ENCODE assay signal across 8 cellular contexts in genomic region chr14:94423465-94424056, GRCh38. TPM values are rescaled to one million over a fixed set of nuclear protein-coding genes. Genes with fewer than 3 reads are reported as not detected.
DNase-seq lines count a peak whose midpoint lies in the region; ATAC-seq and TF ChIP-seq lines count a peak whose summit lies in the region.

No MANE protein-coding gene starts in this region.

- H3K9me3 ChIP-seq in colonic mucosa: no peaks in the 10 kb centered on the region

- no peak overlapping the region for H3K27ac Mint-ChIP-seq in T-helper 2 cell treated with Interferon-gamma antibody and Interleukin-4, amounts not matched to agents 5 μg/mL and 100 μg/mL, for 36 hours

- WGBS in lower leg skin, 2 donors: 16% methylated on average over 13 of the region's 13 CpGs

- ATAC-seq in activated T-cell treated with anti-CD3 and anti-CD28 coated beads, Interleukin-2, amount 50 U/mL, for 4 hours: no peak
- ATAC-seq in GM21390 (IDR thresholded peaks at IDR 0.05; ENCODE audit: unreplicated experiment): no peak

- H3K27me3 Mint-ChIP-seq in activated T-cell treated with anti-CD3 and anti-CD28 coated beads, Interleukin-2, amount 50 U/mL, for 4 hours (ENCODE audit: low read depth): peaks cover 17% of the 10 kb centered on the region
- H3K27me3 Mint-ChIP-seq in T-helper 2 cell treated with Interferon-gamma antibody and Interleukin-4, amounts not matched to agents 5 μg/mL and 100 μg/mL, for 36 hours (ENCODE audit: low read depth): peaks cover 14% of the 10 kb centered on the region

- H3K36me3 Mint-ChIP-seq in activated T-cell treated with anti-CD3 and anti-CD28 coated beads, Interleukin-2, amount 50 U/mL, for 4 hours (ENCODE audit: insufficient read depth): no peaks in the 10 kb centered on the region
- H3K36me3 Mint-ChIP-seq in T-helper 2 cell treated with Interferon-gamma antibody and Interleukin-4, amounts not matched to agents 5 μg/mL and 100 μg/mL, for 36 hours (ENCODE audit: low read depth): no peaks in the 10 kb centered on the region

- H3K36me3 ChIP-seq in KMS-11 (ENCODE audit: insufficient read depth): no peaks in the 10 kb centered on the region
- H3K36me3 ChIP-seq in colonic mucosa: no peaks in the 10 kb centered on the region

- peaks cover 1% of the 10 kb centered on the region for H3K9me3 Mint-ChIP-seq in activated T-cell treated with anti-CD3 and anti-CD28 coated beads, Interleukin-2, amount 50 U/mL, for 4 hours
- H3K9me3 Mint-ChIP-seq in T-helper 2 cell treated with Interferon-gamma antibody and Interleukin-4, amounts not matched to agents 5 μg/mL and 100 μg/mL, for 36 hours: no peaks in the 10 kb centered on the region

- H3K4me2 ChIP-seq in KMS-11: no peak overlapping the region

- H3K27me3 ChIP-seq in KMS-11 (ENCODE audit: insufficient read depth, low read depth) (no peaks in the 10 kb centered on the region), colonic mucosa (peaks cover 3% of the 10 kb centered on the region)

- H3K27ac ChIP-seq in KMS-11: no peak overlapping the region
- no peak overlapping the region for H3K27ac ChIP-seq in colonic mucosa

- H3K4me1 ChIP-seq in KMS-11 (ENCODE audit: low read depth, poor library complexity, severe bottlenecking) (no peaks in the 10 kb centered on the region), colonic mucosa (no peaks in the 10 kb centered on the region)

- H4K20me1 ChIP-seq in KMS-11 (ENCODE audit: insufficient read depth): no peaks in the 10 kb centered on the region

- H3K4me1 Mint-ChIP-seq in activated T-cell treated with anti-CD3 and anti-CD28 coated beads, Interleukin-2, amount 50 U/mL, for 4 hours (ENCODE audit: low read depth): no peaks in the 10 kb centered on the region
- H3K4me1 Mint-ChIP-seq in T-helper 2 cell treated with Interferon-gamma antibody and Interleukin-4, amounts not matched to agents 5 μg/mL and 100 μg/mL, for 36 hours (ENCODE audit: low read depth): peaks cover 3% of the 10 kb centered on the region

- no peak for TF ChIP-seq POLR2A in lower leg skin (IDR thresholded peaks at IDR 0.05)

- H3K9ac ChIP-seq in KMS-11 (no peak overlapping the region), colonic mucosa (ENCODE audit: low read depth in 2 of 2, low read length in 2 of 2) (no peak overlapping the region)

- DNase-seq in activated T-cell treated with anti-CD3 and anti-CD28 coated beads for 24 hours (ENCODE audit: low read depth) (peak; percentile 24), colonic mucosa (peak; percentile 68), lower leg skin (ENCODE audit: low spot score in 2 of 2) (peak; percentile 48 to 91)
- DNase-seq in activated T-cell treated with anti-CD3 and anti-CD28 coated beads, Interleukin-2, amount 50 U/mL, for 4 hours: no peak
- peak; percentile 27 for DNase-seq in T-helper 2 cell treated with Interferon-gamma antibody and Interleukin-4, amounts not matched to agents 5 μg/mL and 100 μg/mL, for 36 hours (ENCODE audit: low spot score)
- DNase-seq in stimulated activated CD8-positive, alpha-beta memory T cell treated with anti-CD3 and anti-CD28 coated beads, Interleukin-15, amount 100 ng/mL, for 1 hour (ENCODE audit: low read depth): peak; percentile 1

- intact Hi-C loops in colonic mucosa (cut with DNase I): loop anchor here (10.0 kb wide), 1 partner anchor 261 kb away; no protein-coding TSS in a partner anchor
- intact Hi-C loops in lower leg skin (cut with DNase I; ENCODE audit: low total_unique reads): no loop called here

- TF ChIP-seq CTCF in KMS-11 (conservative IDR thresholded peaks at IDR 0.05; ENCODE audit: low read depth, low read length) (peak; percentile 52), colonic mucosa (IDR thresholded peaks at IDR 0.05) (peak; percentile 31), lower leg skin (IDR thresholded peaks at IDR 0.05) (no peak)

- H3K4me3 ChIP-seq in KMS-11 (IDR thresholded peaks at IDR 0.05; ENCODE audit: insufficient read depth, low read depth, low read length) (no peak overlapping the region), colonic mucosa (no peak overlapping the region), lower leg skin (ENCODE audit: low read depth, poor library complexity, severe bottlenecking) (no peak overlapping the region)

- H3K79me2 ChIP-seq in KMS-11 (ENCODE audit: insufficient read depth, low read depth): no peaks in the 10 kb centered on the region

- H3K4me3 Mint-ChIP-seq in activated T-cell treated with anti-CD3 and anti-CD28 coated beads, Interleukin-2, amount 50 U/mL, for 4 hours: no peak overlapping the region
- H3K4me3 Mint-ChIP-seq in T-helper 2 cell treated with Interferon-gamma antibody and Interleukin-4, amounts not matched to agents 5 μg/mL and 100 μg/mL, for 36 hours: no peak overlapping the region

- no peak overlapping the region for H2AFZ ChIP-seq in KMS-11 (ENCODE audit: low read depth)

RNA-seq across cellular contexts. Expression of gene SERPINA11, which starts 29.0 kb away (rescaled TPM):
- not detected for total RNA-seq in activated T-cell treated with anti-CD3 and anti-CD28 coated beads, Interleukin-2, amount 50 U/mL, for 4 hours
- not detected for total RNA-seq in colonic mucosa
- under 1 TPM in 1 of 4 donors, not detected in 3; 0.36 TPM for total RNA-seq in lower leg skin

RNA-seq across cellular contexts. Expression of gene SERPINA1, which starts 35.2 kb away (rescaled TPM):
- 1 to 10 TPM; 4.8 to 5.3 (median 4.9) TPM for total RNA-seq in activated T-cell treated with anti-CD3 and anti-CD28 coated beads, Interleukin-2, amount 50 U/mL, for 4 hours
- total RNA-seq in colonic mucosa (100 to 1,000 TPM; 153 to 278 TPM), lower leg skin (1 to 10 TPM in 2 of 4 donors, under 1 TPM in 1, not detected in 1; 0.93 to 6.2 (median 3.9) TPM)

RNA-seq across cellular contexts. Expression of gene SERPINA9, which starts 52.4 kb away (rescaled TPM):
- total RNA-seq in activated T-cell treated with anti-CD3 and anti-CD28 coated beads, Interleukin-2, amount 50 U/mL, for 4 hours: not detected
- total RNA-seq in colonic mucosa: not detected
- 1 to 10 TPM in 3 of 4 donors, under 1 TPM in 1; 0.42 to 3.7 (median 1.5) TPM for total RNA-seq in lower leg skin

RNA-seq across cellular contexts. Expression of gene SERPINA2, which starts 57.1 kb away (rescaled TPM):
- total RNA-seq in activated T-cell treated with anti-CD3 and anti-CD28 coated beads, Interleukin-2, amount 50 U/mL, for 4 hours: not detected
- total RNA-seq in colonic mucosa: not detected
- not detected for total RNA-seq in lower leg skin

Comparison
In these comparisons a context has a peak if more than half of its experiments do, and no peak if none do; other contexts are left out.
1. CTCF ChIP-seq: peak in KMS-11 (single experiment) and colonic mucosa (single experiment); none in lower leg skin (0 of 3).
2. RNA of gene SERPINA1, which starts 35.2 kb away (total RNA-seq): 153 to 278 TPM in colonic mucosa; 4.8 to 5.3 TPM in activated T-cell treated with anti-CD3 and anti-CD28 coated beads, Interleukin-2, amount 50 U/mL, for 4 hours and 0.93 to 6.2 TPM in lower leg skin; every median in the first group is over 10 times any median in the second.